Comparison of ENCODE assay signal across 8 cellular contexts in the genomic region with DNA sequence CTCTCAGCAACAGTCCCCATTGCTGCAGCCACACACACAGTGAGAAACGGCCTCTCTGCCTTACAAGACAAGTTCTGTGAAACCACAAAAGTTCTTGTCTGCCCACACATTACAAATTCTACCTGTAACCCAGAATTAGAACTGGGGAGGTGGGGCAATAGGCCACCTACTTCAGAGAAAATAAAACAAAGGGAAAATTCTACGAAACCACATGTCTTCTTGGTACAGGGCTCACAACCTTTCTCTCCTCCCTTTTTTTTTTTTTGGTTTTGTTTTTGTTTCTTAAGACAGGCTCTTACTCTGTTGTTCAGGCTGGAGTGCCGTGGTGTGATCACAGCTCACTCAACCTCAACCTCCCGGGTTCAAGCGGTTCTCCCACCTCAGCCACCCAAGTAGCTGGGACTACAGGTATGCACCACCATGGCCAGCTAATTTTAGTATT. TPM values are rescaled to one million over a fixed set of nuclear protein-coding genes. Genes with fewer than 3 reads are reported as not detected.
DNase-seq lines count a peak whose midpoint lies in the region; ATAC-seq, FAIRE-seq and TF ChIP-seq lines count a peak whose summit lies in the region.

No MANE protein-coding gene starts in this region.

- CTCF ChIA-PET in HepG2 (lab: Yijun Ruan, JAX; ENCODE audit: low intra/inter-chr PET ratio, low total read pairs), result no interaction called here

- TF ChIP-seq CTCF in right lobe of liver (IDR thresholded peaks at IDR 0.05) (no peak), HepG2 (CRISPR knock-in tag; IDR thresholded peaks at IDR 0.05) (no peak), upper lobe of right lung (IDR thresholded peaks at IDR 0.05) (no peak)

- H3K27ac ChIP-seq in right lobe of liver, result no peak overlapping the region
- no peak overlapping the region for H3K27ac ChIP-seq in HepG2 (ENCODE audit: extremely low read length, insufficient read depth, low read length)
- H3K27ac ChIP-seq in upper lobe of right lung, result no peak overlapping the region

- no TSS peak for BruUV-seq in HepG2 (replicated peaks; lab: Mats Ljungman, UMichigan)

- H3K36me3 ChIP-seq in right lobe of liver (no peaks in the 10 kb centered on the region), HepG2 (replicated peaks in 1 of 2; ENCODE audit: control insufficient read depth in 1 of 2, insufficient read depth in 2 of 2, low read length in 2 of 2) (no peaks in the 10 kb centered on the region), upper lobe of right lung (no peaks in the 10 kb centered on the region)

- intact Hi-C loops in right lobe of liver (cut with DNase I), result no loop called here
- intact Hi-C loops in HepG2 (cut with micrococcal nuclease; ENCODE audit: unreplicated experiment), result no loop called here
- intact Hi-C loops in upper lobe of right lung (cut with DNase I), result no loop called here

- TF ChIP-seq POLR2A in right lobe of liver (IDR thresholded peaks at IDR 0.05) (no peak), HepG2 (IDR thresholded peaks at IDR 0.05; ENCODE audit: insufficient read depth in 1 of 2, low read depth in 2 of 2, low read length in 2 of 2) (no peak)

- no peak overlapping the region for H2AFZ ChIP-seq in HepG2 (ENCODE audit: low read length)

- POLR2A ChIA-PET in HepG2 (lab: Yijun Ruan, JAX), result no interaction called here

- H3K4me3 ChIP-seq in right lobe of liver (no peak overlapping the region), HepG2 (replicated peaks in 1 of 3; ENCODE audit: insufficient read depth in 1 of 3, low read depth in 2 of 3, low read length in 3 of 3) (no peak overlapping the region), upper lobe of right lung (no peak overlapping the region)

- H3K9ac ChIP-seq in HepG2 (ENCODE audit: insufficient read depth, low read depth, low read length), result no peak overlapping the region

- DNase-seq in right lobe of liver, result no peak
- no peak for DNase-seq in HepG2 (ENCODE audit: low spot score)
- DNase-seq in activated gamma-delta T cell treated with anti-CD3 and anti-CD28 coated beads, Interleukin-2, amount 50 U/mL, for 16 hours (ENCODE audit: low read depth), result peak; percentile 30
- no peak for DNase-seq in upper lobe of right lung
- no peak for DNase-seq in NCI-H1105 (lab: John Stamatoyannopoulos, UW)
- no peak for DNase-seq in SHP77 treated with DMSO at 0.1 percent for 48 hours (lab: John Stamatoyannopoulos, UW)
- no peak for DNase-seq in OCI-M1 (lab: John Stamatoyannopoulos, UW)

- ATAC-seq in right lobe of liver (peak in 3 of 4 donors; percentile 33 to 48 (median 37)), HepG2 (no peak), HG03432 (IDR thresholded peaks at IDR 0.05; ENCODE audit: unreplicated experiment) (peak; percentile 93), upper lobe of right lung (peak; percentile 15)

- H3K27me3 ChIP-seq in right lobe of liver (no peaks in the 10 kb centered on the region), HepG2 (ENCODE audit: control insufficient read depth in 1 of 2, insufficient read depth in 2 of 2, low read length in 2 of 2) (peaks cover 0 to 12% of the 10 kb centered on the region in 2 experiments; a peak in 2 of 5 replicates), upper lobe of right lung (no peaks in the 10 kb centered on the region)

- TF ChIP-seq EP300 in HepG2 (IDR thresholded peaks at IDR 0.05; ENCODE audit: low read depth in 2 of 2, low read length in 2 of 2), result no peak
- TF ChIP-seq EP300 in HepG2 (CRISPR knock-in tag; IDR thresholded peaks at IDR 0.05; ENCODE audit: borderline replicate concordance), result no peak

- in situ Hi-C loops in HepG2 (cut with HindIII; ENCODE audit: extremely low pct_ligation_motif_present, low pct_unique_long_range_greater_than_20kb), result no loop called here

- H3K4me2 ChIP-seq in HepG2 (ENCODE audit: low read depth, low read length), result no peak overlapping the region

- FAIRE-seq in HepG2 (lab: Jason Lieb, UNC), result no peak

- H3K4me1 ChIP-seq in right lobe of liver, result peaks cover 0 to 8% (median 3%) of the 10 kb centered on the region in 4 donors
- H3K4me1 ChIP-seq in HepG2 (ENCODE audit: insufficient read depth, low read length), result no peaks in the 10 kb centered on the region
- H3K4me1 ChIP-seq in upper lobe of right lung, result no peaks in the 10 kb centered on the region

- no peaks in the 10 kb centered on the region for H3K9me3 ChIP-seq in right lobe of liver
- H3K9me3 ChIP-seq in HepG2 (ENCODE audit: low read length), result no peaks in the 10 kb centered on the region
- H3K9me3 ChIP-seq in upper lobe of right lung, result no peaks in the 10 kb centered on the region

- 66% methylated on average over 5 of the region's 5 CpGs for WGBS in right lobe of liver (ENCODE audit: insufficient coverage, low coverage, low lambda C conversion rate, missing lambda C conversion rate)
- WGBS in HepG2 (ENCODE audit: low lambda C conversion rate), result 2% methylated on average over 5 of the region's 5 CpGs

- H4K20me1 ChIP-seq in HepG2 (ENCODE audit: insufficient read depth, low read length), result no peaks in the 10 kb centered on the region

- TF ChIP-seq RAD21 in HepG2 (CRISPR knock-in tag; IDR thresholded peaks at IDR 0.05), result no peak

- H3K79me2 ChIP-seq in HepG2 (ENCODE audit: insufficient read depth, low read length), result no peaks in the 10 kb centered on the region

TF ChIP-seq in HepG2, 621 proteins besides CTCF, POLR2A, EP300 and RAD21:
- TF ChIP-seq ELF3 (CRISPR knock-in tag; IDR thresholded peaks at IDR 0.05) (no peak), ZNF562 (CRISPR knock-in tag; IDR thresholded peaks at IDR 0.05; ENCODE audit: borderline replicate concordance) (no peak), FOXC1 (CRISPR knock-in tag; IDR thresholded peaks at IDR 0.05; ENCODE audit: borderline replicate concordance) (no peak), NFKB2 (CRISPR knock-in tag; IDR thresholded peaks at IDR 0.05; ENCODE audit: borderline replicate concordance) (no peak), TRIM24 (CRISPR knock-in tag; IDR thresholded peaks at IDR 0.05) (no peak)
- TF ChIP-seq, protein P1, sequence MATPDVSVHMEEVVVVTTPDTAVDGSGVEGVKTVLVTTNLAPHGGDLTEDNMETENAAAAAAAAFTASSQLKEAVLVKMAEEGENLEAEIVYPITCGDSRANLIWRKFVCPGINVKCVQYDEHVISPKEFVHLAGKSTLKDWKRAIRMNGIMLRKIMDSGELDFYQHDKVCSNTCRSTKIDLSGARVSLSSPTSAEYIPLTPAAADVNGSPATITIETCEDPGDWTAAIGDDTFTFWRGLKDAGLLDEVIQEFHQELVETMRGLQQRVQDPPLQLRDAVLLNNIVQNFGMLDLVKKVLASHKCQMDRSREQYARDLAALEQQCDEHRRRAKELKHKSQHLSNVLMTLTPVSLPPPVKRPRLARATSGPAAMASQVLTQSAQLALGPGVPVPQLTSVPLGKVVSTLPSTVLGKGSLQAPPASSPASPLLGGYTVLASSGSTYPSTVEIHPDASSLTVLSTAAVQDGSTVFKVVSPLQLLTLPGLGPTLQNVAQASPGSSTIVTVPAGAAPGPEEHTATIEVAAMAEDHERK (CRISPR knock-in tag; IDR thresholded peaks at IDR 0.05; ENCODE audit: low read depth), result no peak

RNA-seq across cellular contexts. Expression of a gene that starts 30.2 kb away (rescaled TPM):
- under 1 TPM in 1 of 6 experiments, not detected in 5; 0.31 TPM for total RNA-seq in right lobe of liver
- total RNA-seq in HepG2 (2016; rRNA removed; fragmentation: Illumina TruSeq; extraction: Trizol), result not detected in 2 replicates
- total RNA-seq in HepG2 (2016; cell fraction: cytosol; rRNA removed; fragmentation: Illumina TruSeq; extraction: Trizol; ENCODE audit: low read depth), result not detected in 2 replicates
- total RNA-seq in HepG2 (2016; cell fraction: insoluble cytoplasmic fraction; rRNA removed; fragmentation: Illumina TruSeq; extraction: Trizol), result not detected in 2 replicates
- total RNA-seq in HepG2 (2016; cell fraction: membrane; rRNA removed; fragmentation: Illumina TruSeq; extraction: Trizol), result not detected in 2 replicates
- not detected in 2 replicates for total RNA-seq in HepG2 (2016; cell fraction: nucleus; rRNA removed; fragmentation: Illumina TruSeq; extraction: Trizol)
- not detected in 2 replicates for polyA plus RNA-seq in HepG2 (2011; rRNA removed)
- polyA plus RNA-seq in HepG2 (2011; cell fraction: cytosol; rRNA removed), result not detected in 2 replicates
- not detected in 2 replicates for polyA plus RNA-seq in HepG2 (2011; cell fraction: nucleus; rRNA removed)
- not detected in 2 replicates for polyA plus RNA-seq in HepG2 (2012)
- polyA plus RNA-seq in HepG2 (2016; cell fraction: cytosol; fragmentation: Illumina TruSeq; extraction: Trizol; ENCODE audit: low read depth), result not detected in 2 replicates
- not detected in 2 replicates for polyA plus RNA-seq in HepG2 (2016; cell fraction: insoluble cytoplasmic fraction; fragmentation: Illumina TruSeq; extraction: Trizol; ENCODE audit: low read depth)
- not detected in 2 replicates for polyA plus RNA-seq in HepG2 (2016; cell fraction: membrane; fragmentation: Illumina TruSeq; extraction: Trizol; ENCODE audit: low read depth)
- not detected in 2 replicates for polyA plus RNA-seq in HepG2 (2016; cell fraction: nucleus; fragmentation: Illumina TruSeq; extraction: Trizol; ENCODE audit: insufficient read depth, low read depth)
- not detected in 2 replicates for polyA minus RNA-seq in HepG2 (2011; rRNA and poly(A)+ RNA removed; ENCODE audit: low replicate concordance)
- polyA minus RNA-seq in HepG2 (2011; cell fraction: cytosol; rRNA and poly(A)+ RNA removed), result not detected in 2 replicates
- not detected in 2 replicates for polyA minus RNA-seq in HepG2 (2011; cell fraction: nucleus; rRNA and poly(A)+ RNA removed)
- 3.6 TPM for total RNA-seq in upper lobe of right lung
